8 cellular contexts compared by ENCODE assay signal in the genomic region with DNA sequence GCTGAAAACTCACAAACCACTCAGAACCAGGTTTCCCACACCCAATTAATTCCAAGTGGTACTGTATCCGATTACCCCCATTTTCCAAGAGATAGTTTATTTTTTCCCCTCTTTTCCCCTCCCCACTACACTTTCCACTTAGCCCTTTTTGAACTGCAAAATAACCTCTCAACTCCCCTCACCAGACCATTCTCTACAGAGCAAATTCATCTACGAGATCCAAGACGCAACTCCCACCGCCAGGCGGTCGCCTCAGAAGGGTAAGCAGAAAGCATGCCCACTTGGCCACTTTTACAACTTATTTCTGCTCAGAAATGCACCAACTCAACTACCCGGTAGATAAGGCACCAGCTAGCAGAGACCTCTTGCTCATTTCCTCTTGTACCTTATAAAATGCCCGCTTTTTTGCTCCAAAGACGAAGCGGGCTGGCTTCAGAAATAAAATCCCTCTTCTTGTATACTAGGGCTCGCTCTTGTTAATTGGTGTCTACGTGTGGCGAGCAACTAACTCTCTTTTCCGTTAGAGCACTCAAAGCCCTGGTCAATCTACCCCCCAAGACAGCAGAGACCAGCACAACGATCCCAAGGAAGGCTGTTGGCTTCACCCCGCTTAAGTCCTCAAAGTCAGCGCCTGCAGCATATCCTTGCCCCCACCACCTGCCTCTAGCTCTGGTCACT. TPM values are rescaled to one million over a fixed set of nuclear protein-coding genes. Genes with fewer than 3 reads are reported as not detected.
DNase-seq lines count a peak whose midpoint lies in the region; ATAC-seq and TF ChIP-seq lines count a peak whose summit lies in the region.

No MANE protein-coding gene starts in this region.

- intact Hi-C loops in right lobe of liver (cut with DNase I) = no loop called here

- DNase-seq in ACHN (peak; percentile 58), T-cell (peak in 31 of 34 experiments; percentile 0 to 53 (median 24)), right lobe of liver (peak in 1 of 3 donors; percentile 24)
- DNase-seq in central memory CD4-positive, alpha-beta T cell = peak; percentile 40
- DNase-seq in stimulated activated CD8-positive, alpha-beta memory T cell treated with anti-CD3 and anti-CD28 coated beads, Interleukin-4, amount 100 ng/mL, for 48 hours = peak; percentile 55

- H3K9me3 Mint-ChIP-seq in T-cell = no peaks in the 10 kb centered on the region

- peak overlapping the region; percentile 91 to 98 (median 93) for H3K27ac ChIP-seq in right lobe of liver

- CTCF ChIA-PET in T-cell (lab: Charles Lee) = interaction anchor here (0.6 to 3.1 kb wide), 12 partner anchors 18 to 434 kb away, joined by 3 to 15 read pairs (median 4); partner anchors contain the start of genes BAZ1A (in 1 of the 2), FAM177A1 (in 1 of the 2), PPP2R3C (in 1 of the 2) and PRORP (in 1 of the 2)

- in situ Hi-C loops in ACHN (cut with HindIII; ENCODE audit: low pct_ligation_motif_present, low pct_unique_long_range_greater_than_20kb, low sequenced_read_pairs) = no loop called here

- no peaks in the 10 kb centered on the region for H3K27me3 Mint-ChIP-seq in T-cell

- POLR2A ChIA-PET in T-cell (lab: Charles Lee) = interaction anchor here (0.5 to 4.5 kb wide), 16 partner anchors 9 to 435 kb away, joined by 3 to 58 read pairs (median 4); partner anchors contain the start of genes FAM177A1 (in 2 of the 2), NFKBIA (in 1 of the 2) and PPP2R3C (in 1 of the 2)

- H3K36me3 Mint-ChIP-seq in T-cell = peaks cover 13% of the 10 kb centered on the region

- H3K9me3 ChIP-seq in right lobe of liver = no peaks in the 10 kb centered on the region

- H3K27me3 ChIP-seq in right lobe of liver = no peaks in the 10 kb centered on the region

- WGBS in right lobe of liver (ENCODE audit: insufficient coverage, low coverage, low lambda C conversion rate, missing lambda C conversion rate) = under 1% methylated on average over 17 of the region's 17 CpGs

- no peaks in the 10 kb centered on the region for H3K36me3 ChIP-seq in right lobe of liver

- H3K4me1 ChIP-seq in right lobe of liver = peaks cover 0 to 27% (median 5%) of the 10 kb centered on the region in 4 donors

- no peak overlapping the region for H3K4me3 Mint-ChIP-seq in T-cell

- peak; percentile 9 for ATAC-seq in GM18867 (IDR thresholded peaks at IDR 0.05; ENCODE audit: unreplicated experiment)
- peak; percentile 2 for ATAC-seq in HG03439 (IDR thresholded peaks at IDR 0.05; ENCODE audit: unreplicated experiment)
- ATAC-seq in T-cell (replicated peaks in 1 of 4) = peak; percentile 6 to 24 (median 12)
- ATAC-seq in right lobe of liver = peak in 3 of 4 donors; percentile 1 to 4 (median 3)
- no peak for ATAC-seq in GM21381 (IDR thresholded peaks at IDR 0.05; ENCODE audit: unreplicated experiment)

- TF ChIP-seq POLR2A in right lobe of liver (IDR thresholded peaks at IDR 0.05) = no peak

- no peak for TF ChIP-seq CTCF in right lobe of liver (IDR thresholded peaks at IDR 0.05)

- peaks cover 12 to 16% (median 14%) of the 10 kb centered on the region in 3 donors for H3K4me1 Mint-ChIP-seq in T-cell

- peak overlapping the region; percentile 72 to 94 (median 83) for H3K4me3 ChIP-seq in right lobe of liver

- no peak overlapping the region for H3K27ac Mint-ChIP-seq in T-cell

RNA-seq across cellular contexts. Expression of gene SRP54, which starts 0.9 kb away (rescaled TPM):
- 10 to 100 TPM; 41.5 to 55.4 (median 41.9) TPM for total RNA-seq in T-cell
- total RNA-seq in right lobe of liver = 10 to 100 TPM; 35.1 to 46.7 (median 41.0) TPM
